ENCODE assay signal across 23 cellular contexts in genomic region chr4:101968364-101968763, GRCh38.
DNase-seq lines count a peak whose midpoint lies in the region; ATAC-seq and TF ChIP-seq lines count a peak whose summit lies in the region.
"Had no signal": no experiment of that assay in that cellular context is flagged by ENCODE, and none has a peak within 500 bp of the region (broad histone marks: within the 10 kb centered on the region; RNA-seq: fewer than 3 reads in every experiment).

No MANE protein-coding gene starts in this region.

- CTCF ChIA-PET in activated naive CD4-positive, alpha-beta T cell treated with anti-CD3 and anti-CD28 coated beads, Interleukin-2, amount 10 ng/mL, durations not matched to agents 7 days and 5 days (lab: Charles Lee): no interaction called here
- CTCF ChIA-PET in WTC11 (lab: Charles Lee): no interaction called here
- CTCF ChIA-PET in CD4-positive, alpha-beta T cell (lab: Charles Lee): no interaction called here

- no peaks in the 10 kb centered on the region for H3K4me1 Mint-ChIP-seq in activated naive CD4-positive, alpha-beta T cell treated with anti-CD3 and anti-CD28 coated beads, Interleukin-2, amount 10 ng/mL, durations not matched to agents 7 days and 5 days
- peaks cover 9% of the 10 kb centered on the region for H3K4me1 Mint-ChIP-seq in WTC11
- H3K4me1 Mint-ChIP-seq in neural crest cell: no peaks in the 10 kb centered on the region
- H3K4me1 Mint-ChIP-seq in CD4-positive, alpha-beta T cell (ENCODE audit: low read depth): no peaks in the 10 kb centered on the region
- H3K4me1 Mint-ChIP-seq: CD8-positive, alpha-beta memory T cell had no signal

- no peaks in the 10 kb centered on the region for H3K9me3 ChIP-seq in CD4-positive, alpha-beta T cell (ENCODE audit: control insufficient read depth, low read length)

- DNase-seq in activated naive CD4-positive, alpha-beta T cell treated with anti-CD3 and anti-CD28 coated beads, Interleukin-2, amount 10 ng/mL, durations not matched to agents 7 days and 5 days: no peak
- no peak for DNase-seq in activated naive CD4-positive, alpha-beta T cell treated with anti-CD3 and anti-CD28 coated beads, Interleukin-2, amount 50 U/mL, for 16 hours
- DNase-seq in WTC11 (ENCODE audit: low spot score): no peak
- no peak for DNase-seq in neural crest cell (ENCODE audit: low read depth, low spot score)
- no peak for DNase-seq in epidermal melanocyte (ENCODE audit: insufficient read length, low spot score)
- no peak for DNase-seq in CD4-positive, alpha-beta T cell
- DNase-seq: C1 segment of cervical spinal cord; CD8-positive, alpha-beta memory T cell; DMS53; GDM1; GOT3; KG1; NCI-H1092; NCI-H146; NCI-H2029 treated with DMSO at 0.1 percent for 48 hours; NCI-H345; NCI-H524; NCI-H774; NK-92 treated with Interleukin-12 subunit alpha and Interleukin-12 subunit beta, amount 100 ng/mL, for 24 hours had no signal

- peak; percentile 30 for ATAC-seq in WTC11
- no peak for ATAC-seq in HG03045 (IDR thresholded peaks at IDR 0.05; ENCODE audit: unreplicated experiment)
- no peak for ATAC-seq in CD4-positive, alpha-beta T cell (ENCODE audit: poor library complexity)
- no peak for ATAC-seq in HG03520 (IDR thresholded peaks at IDR 0.05; ENCODE audit: unreplicated experiment)
- ATAC-seq: Panc1 had no signal

- intact Hi-C loops in CD4-positive, alpha-beta T cell (cut with DNase I, micrococcal nuclease): no loop called here

- H3K27me3 ChIP-seq in CD4-positive, alpha-beta T cell (ENCODE audit: control insufficient read depth, insufficient read depth, low read length): no peaks in the 10 kb centered on the region

- H3K9me3 Mint-ChIP-seq in activated naive CD4-positive, alpha-beta T cell treated with anti-CD3 and anti-CD28 coated beads, Interleukin-2, amount 10 ng/mL, durations not matched to agents 7 days and 5 days: no peaks in the 10 kb centered on the region
- H3K9me3 Mint-ChIP-seq in WTC11: no peaks in the 10 kb centered on the region; the same call in 1 of the 2 replicates
- no peaks in the 10 kb centered on the region for H3K9me3 Mint-ChIP-seq in neural crest cell
- no peaks in the 10 kb centered on the region for H3K9me3 Mint-ChIP-seq in CD4-positive, alpha-beta T cell

- TF ChIP-seq CTCF in WTC11 (IDR thresholded peaks at IDR 0.05) (no peak), neural crest cell (conservative IDR thresholded peaks at IDR 0.05) (no peak)
- no peak for TF ChIP-seq CTCF in CD4-positive, alpha-beta T cell (IDR thresholded peaks at IDR 0.05)

- H3K4me3 Mint-ChIP-seq in activated naive CD4-positive, alpha-beta T cell treated with anti-CD3 and anti-CD28 coated beads, Interleukin-2, amount 10 ng/mL, durations not matched to agents 7 days and 5 days: no peak overlapping the region
- H3K4me3 Mint-ChIP-seq in WTC11 (no peak overlapping the region), neural crest cell (no peak overlapping the region)
- no peak overlapping the region for H3K4me3 Mint-ChIP-seq in CD4-positive, alpha-beta T cell
- H3K4me3 Mint-ChIP-seq: CD8-positive, alpha-beta memory T cell had no signal

- POLR2A ChIA-PET in WTC11 (lab: Charles Lee): no interaction called here
- POLR2A ChIA-PET in CD4-positive, alpha-beta T cell (lab: Charles Lee): no interaction called here

- no peak overlapping the region for H3K27ac ChIP-seq in CD4-positive, alpha-beta T cell (ENCODE audit: low read depth, low read length)
- H3K27ac ChIP-seq: 22Rv1 had no signal

- peaks cover 5% of the 10 kb centered on the region for H3K27me3 Mint-ChIP-seq in activated naive CD4-positive, alpha-beta T cell treated with anti-CD3 and anti-CD28 coated beads, Interleukin-2, amount 10 ng/mL, durations not matched to agents 7 days and 5 days
- H3K27me3 Mint-ChIP-seq in WTC11 (ENCODE audit: low read depth) (no peaks in the 10 kb centered on the region), neural crest cell (ENCODE audit: low read depth) (no peaks in the 10 kb centered on the region)
- H3K27me3 Mint-ChIP-seq in CD4-positive, alpha-beta T cell: peaks cover 13% of the 10 kb centered on the region

- H3K27ac Mint-ChIP-seq in activated naive CD4-positive, alpha-beta T cell treated with anti-CD3 and anti-CD28 coated beads, Interleukin-2, amount 10 ng/mL, durations not matched to agents 7 days and 5 days: peak overlapping the region; percentile 15
- H3K27ac Mint-ChIP-seq in WTC11 (peak overlapping the region; percentile 24; the same call in 1 of the 2 replicates), neural crest cell (ENCODE audit: unreplicated experiment) (peak overlapping the region; percentile 7)
- H3K27ac Mint-ChIP-seq in CD4-positive, alpha-beta T cell: no peak overlapping the region
- H3K27ac Mint-ChIP-seq: CD8-positive, alpha-beta memory T cell had no signal

- H3K36me3 Mint-ChIP-seq in activated naive CD4-positive, alpha-beta T cell treated with anti-CD3 and anti-CD28 coated beads, Interleukin-2, amount 10 ng/mL, durations not matched to agents 7 days and 5 days: no peaks in the 10 kb centered on the region
- H3K36me3 Mint-ChIP-seq in WTC11 (no peaks in the 10 kb centered on the region), neural crest cell (ENCODE audit: low read depth) (no peaks in the 10 kb centered on the region)
- no peaks in the 10 kb centered on the region for H3K36me3 Mint-ChIP-seq in CD4-positive, alpha-beta T cell (ENCODE audit: low read depth)
- H3K36me3 Mint-ChIP-seq: CD8-positive, alpha-beta memory T cell had no signal

TF ChIP-seq in WTC11, 78 proteins besides CTCF, POLR2A, EP300 and RAD21:
- TF ChIP-seq IRF2 (CRISPR knock-in tag; IDR thresholded peaks at IDR 0.05; ENCODE audit: borderline replicate concordance, low read depth) (no peak), ESRRA (CRISPR knock-in tag; IDR thresholded peaks at IDR 0.05; ENCODE audit: borderline replicate concordance) (no peak), CBFB (CRISPR knock-in tag; IDR thresholded peaks at IDR 0.05; ENCODE audit: low read depth) (no peak), KAT7 (CRISPR knock-in tag; IDR thresholded peaks at IDR 0.05; ENCODE audit: borderline replicate concordance) (no peak), E2F4 (CRISPR knock-in tag; IDR thresholded peaks at IDR 0.05; ENCODE audit: borderline replicate concordance, low read depth) (no peak), CREB1 (CRISPR knock-in tag; IDR thresholded peaks at IDR 0.05) (no peak), NR3C1 (CRISPR knock-in tag; conservative IDR thresholded peaks at IDR 0.05; ENCODE audit: low read depth) (no peak), TCF7 (CRISPR knock-in tag; IDR thresholded peaks at IDR 0.05; ENCODE audit: low read depth) (no peak), NR2C2 (CRISPR knock-in tag; IDR thresholded peaks at IDR 0.05) (no peak), HMGA2 (CRISPR knock-in tag; IDR thresholded peaks at IDR 0.05) (no peak), ATF1 (CRISPR knock-in tag; IDR thresholded peaks at IDR 0.05) (no peak), ELF4 (CRISPR knock-in tag; IDR thresholded peaks at IDR 0.05; ENCODE audit: low read depth) (no peak), USF2 (CRISPR knock-in tag; IDR thresholded peaks at IDR 0.05) (no peak), MLX (CRISPR knock-in tag; IDR thresholded peaks at IDR 0.05) (no peak), ERG (CRISPR knock-in tag; IDR thresholded peaks at IDR 0.05) (no peak), ZNF138 (CRISPR knock-in tag; conservative IDR thresholded peaks at IDR 0.05) (no peak)
